Comparison of ENCODE assay signal across 15 cellular contexts in genomic region chr10:34181545-34182300, GRCh38.
A peak's percentile ranks its signal among the peaks of the same experiment; 100 is the strongest.
DNase-seq lines count a peak whose midpoint lies in the region; ATAC-seq, FAIRE-seq and TF ChIP-seq lines count a peak whose summit lies in the region.
"Had no signal": no experiment of that assay in that cellular context is flagged by ENCODE, and none has a peak within 500 bp of the region (broad histone marks: within the 10 kb centered on the region; RNA-seq: fewer than 3 reads in every experiment).

No MANE protein-coding gene starts in this region.

- no peaks in the 10 kb centered on the region for H3K79me2 ChIP-seq in keratinocyte (ENCODE audit: control insufficient read depth, insufficient read depth, low read length)

- no peak overlapping the region for H2AFZ ChIP-seq in keratinocyte (ENCODE audit: control insufficient read depth, low read length)

- DNase-seq in cardiac muscle cell (ENCODE audit: low read depth in 1 of 2, low spot score in 1 of 2) (peak; percentile 23 to 78), left ventricle myocardium inferior (no peak), dermis blood vessel endothelial cell (peak; percentile 47), keratinocyte (ENCODE audit: low read depth, low spot score) (no peak), HAP-1 (ENCODE audit: low spot score in 2 of 2) (no peak), NCI-H774 (lab: John Stamatoyannopoulos, UW) (no peak), psoas muscle (no peak)
- DNase-seq in activated CD4-positive, alpha-beta memory T cell treated with anti-CD3 and anti-CD28 coated beads, Interleukin-2, amount 10 ng/mL, durations not matched to agents 7 days and 5 days, result no peak
- DNase-seq: activated CD8-positive, alpha-beta memory T cell treated with anti-CD3 and anti-CD28 coated beads, Interleukin-2, amount 10 ng/mL, durations not matched to agents 7 days and 5 days; activated naive CD4-positive, alpha-beta T cell treated with anti-CD3 and anti-CD28 coated beads for 36 hours; caudate nucleus; hippocampal formation; stimulated activated CD4-positive, alpha-beta T cell treated with anti-CD3 and anti-CD28 coated beads, Interleukin-4, amount 100 ng/mL, for 4 hours; upper lobe of left lung had no signal

- H3K9me3 ChIP-seq in cardiac muscle cell (ENCODE audit: low read depth) (no peaks in the 10 kb centered on the region), left ventricle myocardium inferior (replicated peaks) (no peaks in the 10 kb centered on the region), keratinocyte (ENCODE audit: control insufficient read depth, low read depth, low read length) (no peaks in the 10 kb centered on the region), HAP-1 (no peaks in the 10 kb centered on the region), psoas muscle (no peaks in the 10 kb centered on the region)
- H3K9me3 ChIP-seq: upper lobe of left lung had no signal

- intact Hi-C loops in left ventricle myocardium inferior (cut with micrococcal nuclease), result no loop called here
- intact Hi-C loops in psoas muscle (cut with DNase I), result no loop called here

- H3K4me2 ChIP-seq in keratinocyte (ENCODE audit: control insufficient read depth, extremely low read depth, insufficient read depth, low read depth, low read length), result no peak overlapping the region

- H3K27ac ChIP-seq in cardiac muscle cell (peak overlapping the region; percentile 41), left ventricle myocardium inferior (replicated peaks) (no peak overlapping the region), keratinocyte (ENCODE audit: control insufficient read depth, insufficient read depth, low read length) (no peak overlapping the region), psoas muscle (no peak overlapping the region)
- H3K27ac ChIP-seq: upper lobe of left lung had no signal

- no peaks in the 10 kb centered on the region for H3K9me3 Mint-ChIP-seq in activated CD4-positive, alpha-beta memory T cell treated with anti-CD3 and anti-CD28 coated beads, Interleukin-2, amount 10 ng/mL, durations not matched to agents 7 days and 5 days
- H3K9me3 Mint-ChIP-seq: activated naive CD4-positive, alpha-beta T cell treated with anti-CD3 and anti-CD28 coated beads for 36 hours; neural crest cell had no signal

- no peak overlapping the region for H3K9ac ChIP-seq in keratinocyte (ENCODE audit: control insufficient read depth, extremely low read depth, insufficient read depth, low read length)

- WGBS in psoas muscle, 3 donors, result 36 to 41% (median 39%) methylated on average over 10 of the region's 10 CpGs

- no peak for ATAC-seq in psoas muscle
- ATAC-seq: activated CD8-positive, alpha-beta memory T cell treated with anti-CD3 and anti-CD28 coated beads, Interleukin-2, amount 10 ng/mL, durations not matched to agents 7 days and 5 days had no signal

- H3K36me3 Mint-ChIP-seq in activated CD4-positive, alpha-beta memory T cell treated with anti-CD3 and anti-CD28 coated beads, Interleukin-2, amount 10 ng/mL, durations not matched to agents 7 days and 5 days (ENCODE audit: low read depth), result no peaks in the 10 kb centered on the region
- H3K36me3 Mint-ChIP-seq: activated CD8-positive, alpha-beta memory T cell treated with anti-CD3 and anti-CD28 coated beads, Interleukin-2, amount 10 ng/mL, durations not matched to agents 7 days and 5 days had no signal

- TF ChIP-seq CTCF in cardiac muscle cell (IDR thresholded peaks at IDR 0.05; ENCODE audit: low read depth, low read length) (no peak), left ventricle myocardium inferior (IDR thresholded peaks at IDR 0.05; ENCODE audit: borderline replicate concordance) (no peak), keratinocyte (optimal IDR thresholded peaks at IDR 0.05 in 1 of 3, IDR thresholded peaks at IDR 0.05 in 1 of 3, conservative IDR thresholded peaks at IDR 0.05 in 1 of 3; ENCODE audit: extremely low read depth in 1 of 3, insufficient read depth in 2 of 3, low read length in 3 of 3) (no peak), psoas muscle (IDR thresholded peaks at IDR 0.05) (no peak)

- dilution Hi-C loops in keratinocyte (cut with MboI; ENCODE audit: extremely low pct_ligation_motif_present, low sequenced_read_pairs), result no loop called here

- H4K20me1 ChIP-seq in keratinocyte (ENCODE audit: control insufficient read depth, extremely low read depth, insufficient read depth, low read length), result no peaks in the 10 kb centered on the region

- H3K27me3 ChIP-seq in cardiac muscle cell, result no peaks in the 10 kb centered on the region
- H3K27me3 ChIP-seq in left ventricle myocardium inferior (ENCODE audit: low read depth), result no peaks in the 10 kb centered on the region
- H3K27me3 ChIP-seq in keratinocyte (ENCODE audit: control insufficient read depth, extremely low read depth, insufficient read depth, low read length), result no peaks in the 10 kb centered on the region
- H3K27me3 ChIP-seq in HAP-1 (ENCODE audit: low read depth), result peaks cover 37% of the 10 kb centered on the region
- H3K27me3 ChIP-seq in psoas muscle (ENCODE audit: insufficient read depth in 3 of 3, low read length in 2 of 3), result no peaks in the 10 kb centered on the region
- H3K27me3 ChIP-seq: upper lobe of left lung had no signal

- no peaks in the 10 kb centered on the region for H3K27me3 Mint-ChIP-seq in activated CD4-positive, alpha-beta memory T cell treated with anti-CD3 and anti-CD28 coated beads, Interleukin-2, amount 10 ng/mL, durations not matched to agents 7 days and 5 days
- H3K27me3 Mint-ChIP-seq: activated CD8-positive, alpha-beta memory T cell treated with anti-CD3 and anti-CD28 coated beads, Interleukin-2, amount 10 ng/mL, durations not matched to agents 7 days and 5 days had no signal

- no peak overlapping the region for H3K4me3 Mint-ChIP-seq in activated CD4-positive, alpha-beta memory T cell treated with anti-CD3 and anti-CD28 coated beads, Interleukin-2, amount 10 ng/mL, durations not matched to agents 7 days and 5 days
- H3K4me3 Mint-ChIP-seq: activated CD8-positive, alpha-beta memory T cell treated with anti-CD3 and anti-CD28 coated beads, Interleukin-2, amount 10 ng/mL, durations not matched to agents 7 days and 5 days; activated naive CD4-positive, alpha-beta T cell treated with anti-CD3 and anti-CD28 coated beads for 36 hours; neural crest cell had no signal

- POLR2A ChIA-PET in activated CD4-positive, alpha-beta memory T cell treated with anti-CD3 and anti-CD28 coated beads, Interleukin-2, amount 10 ng/mL, durations not matched to agents 7 days and 5 days (lab: Charles Lee), result no interaction called here

- H3K4me3 ChIP-seq in cardiac muscle cell (no peak overlapping the region), left ventricle myocardium inferior (no peak overlapping the region), keratinocyte (ENCODE audit: control insufficient read depth in 2 of 3, extremely low read depth in 1 of 3, insufficient read depth in 2 of 3, low read depth in 1 of 3, low read length in 3 of 3) (no peak overlapping the region), HAP-1 (no peak overlapping the region), psoas muscle (no peak overlapping the region)
- H3K4me3 ChIP-seq: upper lobe of left lung had no signal

- FAIRE-seq in keratinocyte (lab: Jason Lieb, UNC), result peak; percentile 44

- H3K4me1 Mint-ChIP-seq in activated CD4-positive, alpha-beta memory T cell treated with anti-CD3 and anti-CD28 coated beads, Interleukin-2, amount 10 ng/mL, durations not matched to agents 7 days and 5 days, result no peaks in the 10 kb centered on the region
- H3K4me1 Mint-ChIP-seq: activated CD8-positive, alpha-beta memory T cell treated with anti-CD3 and anti-CD28 coated beads, Interleukin-2, amount 10 ng/mL, durations not matched to agents 7 days and 5 days had no signal

- H3K4me1 ChIP-seq in cardiac muscle cell (ENCODE audit: low read depth), result peaks cover 21% of the 10 kb centered on the region
- H3K4me1 ChIP-seq in left ventricle myocardium inferior, result peaks cover 21% of the 10 kb centered on the region
- H3K4me1 ChIP-seq in keratinocyte (ENCODE audit: control insufficient read depth, extremely low read depth, insufficient read depth, low read length), result peaks cover 4% of the 10 kb centered on the region
- H3K4me1 ChIP-seq in HAP-1, result peaks cover 30% of the 10 kb centered on the region
- H3K4me1 ChIP-seq in psoas muscle, result no peaks in the 10 kb centered on the region

- H3K36me3 ChIP-seq in cardiac muscle cell (no peaks in the 10 kb centered on the region), left ventricle myocardium inferior (no peaks in the 10 kb centered on the region), keratinocyte (ENCODE audit: control insufficient read depth in 2 of 2, extremely low read depth in 1 of 2, insufficient read depth in 2 of 2, low read length in 2 of 2) (no peaks in the 10 kb centered on the region), HAP-1 (replicated peaks) (no peaks in the 10 kb centered on the region), psoas muscle (ENCODE audit: insufficient read depth in 1 of 2, low read depth in 1 of 2) (no peaks in the 10 kb centered on the region)
- H3K36me3 ChIP-seq: upper lobe of left lung had no signal

- CTCF ChIA-PET in activated CD4-positive, alpha-beta memory T cell treated with anti-CD3 and anti-CD28 coated beads, Interleukin-2, amount 10 ng/mL, durations not matched to agents 7 days and 5 days (lab: Charles Lee), result no interaction called here

- H3K9me1 ChIP-seq in keratinocyte (ENCODE audit: control insufficient read depth, extremely low read depth, insufficient read depth, low read length), result no peaks in the 10 kb centered on the region

- in situ Hi-C loops in HAP-1 (cut with MboI; ENCODE audit: low sequenced_read_pairs), result loop anchor here (25.0 kb wide), 1 partner anchor 844 kb away; the partner anchor contains the start of gene NRP1

- H3K27ac Mint-ChIP-seq in activated CD4-positive, alpha-beta memory T cell treated with anti-CD3 and anti-CD28 coated beads, Interleukin-2, amount 10 ng/mL, durations not matched to agents 7 days and 5 days, result no peak overlapping the region
- H3K27ac Mint-ChIP-seq: activated CD8-positive, alpha-beta memory T cell treated with anti-CD3 and anti-CD28 coated beads, Interleukin-2, amount 10 ng/mL, durations not matched to agents 7 days and 5 days; activated naive CD4-positive, alpha-beta T cell treated with anti-CD3 and anti-CD28 coated beads for 36 hours had no signal

Comparison
In these comparisons a context has a peak if more than half of its experiments do, and no peak if none do; other contexts are left out.
1. DNase-seq: peak in cardiac muscle cell (2 of 2) and dermis blood vessel endothelial cell (single experiment); none in left ventricle myocardium inferior (single experiment), keratinocyte (single experiment), HAP-1 (0 of 2), NCI-H774 (single experiment), psoas muscle (0 of 2) and activated CD4-positive, alpha-beta memory T cell treated with anti-CD3 and anti-CD28 coated beads, Interleukin-2, amount 10 ng/mL, durations not matched to agents 7 days and 5 days (single experiment).